1 cellular context compared by ENCODE assay signal in the genomic region with DNA sequence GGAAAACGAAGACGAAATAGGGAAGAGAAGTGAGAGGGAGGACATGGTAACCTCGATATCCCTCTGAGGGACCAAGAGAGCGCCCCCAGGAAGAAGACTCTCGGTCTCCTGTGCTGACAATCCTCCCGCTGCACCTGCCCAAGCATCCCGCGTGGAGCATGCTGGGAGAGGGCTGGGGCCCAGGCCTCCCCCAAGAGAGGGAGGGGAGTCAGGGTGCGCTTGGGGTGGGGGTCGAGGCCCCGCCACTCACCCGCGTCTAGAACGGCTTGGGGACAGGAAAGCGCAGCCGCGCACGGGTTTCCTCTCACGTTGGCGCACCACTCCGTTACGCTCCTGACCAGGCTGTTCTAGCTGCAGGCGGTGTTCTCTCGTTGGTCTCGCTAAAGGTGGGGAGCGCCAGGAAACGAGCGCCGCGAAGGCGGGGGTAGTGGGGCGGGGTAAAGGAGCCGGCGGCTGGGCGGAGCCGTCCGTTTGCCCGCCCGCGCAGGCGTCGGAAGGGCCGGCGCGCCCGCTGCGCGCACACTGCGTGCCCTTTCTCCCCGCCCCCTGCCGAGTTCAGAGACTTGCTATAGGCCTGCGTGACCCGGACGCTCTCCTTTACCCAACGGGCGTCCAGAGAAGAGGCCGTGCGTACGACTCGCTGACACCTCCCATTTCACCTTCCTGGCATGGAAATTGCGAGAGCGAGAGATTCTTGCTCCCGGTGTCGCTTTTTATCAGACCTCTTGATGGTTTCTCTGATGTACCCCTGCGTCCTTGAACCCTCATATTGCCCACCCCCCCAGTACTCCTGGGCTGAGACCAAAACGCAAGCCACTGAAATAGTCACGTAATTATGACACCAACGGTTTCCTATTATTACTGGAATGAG.
TF ChIP-seq lines count a peak whose summit lies in the region.

Gene C1GALT1C1, minus strand, starts transcription at position 388 of the 871 bp plus-strand sequence. CDS start 2,888 bp downstream, outside the sequence.

TF ChIP-seq in K562, 482 proteins besides CTCF, POLR2A, EP300 and RAD21 (continued from another document and continues in another):
- TF ChIP-seq, protein P1, sequence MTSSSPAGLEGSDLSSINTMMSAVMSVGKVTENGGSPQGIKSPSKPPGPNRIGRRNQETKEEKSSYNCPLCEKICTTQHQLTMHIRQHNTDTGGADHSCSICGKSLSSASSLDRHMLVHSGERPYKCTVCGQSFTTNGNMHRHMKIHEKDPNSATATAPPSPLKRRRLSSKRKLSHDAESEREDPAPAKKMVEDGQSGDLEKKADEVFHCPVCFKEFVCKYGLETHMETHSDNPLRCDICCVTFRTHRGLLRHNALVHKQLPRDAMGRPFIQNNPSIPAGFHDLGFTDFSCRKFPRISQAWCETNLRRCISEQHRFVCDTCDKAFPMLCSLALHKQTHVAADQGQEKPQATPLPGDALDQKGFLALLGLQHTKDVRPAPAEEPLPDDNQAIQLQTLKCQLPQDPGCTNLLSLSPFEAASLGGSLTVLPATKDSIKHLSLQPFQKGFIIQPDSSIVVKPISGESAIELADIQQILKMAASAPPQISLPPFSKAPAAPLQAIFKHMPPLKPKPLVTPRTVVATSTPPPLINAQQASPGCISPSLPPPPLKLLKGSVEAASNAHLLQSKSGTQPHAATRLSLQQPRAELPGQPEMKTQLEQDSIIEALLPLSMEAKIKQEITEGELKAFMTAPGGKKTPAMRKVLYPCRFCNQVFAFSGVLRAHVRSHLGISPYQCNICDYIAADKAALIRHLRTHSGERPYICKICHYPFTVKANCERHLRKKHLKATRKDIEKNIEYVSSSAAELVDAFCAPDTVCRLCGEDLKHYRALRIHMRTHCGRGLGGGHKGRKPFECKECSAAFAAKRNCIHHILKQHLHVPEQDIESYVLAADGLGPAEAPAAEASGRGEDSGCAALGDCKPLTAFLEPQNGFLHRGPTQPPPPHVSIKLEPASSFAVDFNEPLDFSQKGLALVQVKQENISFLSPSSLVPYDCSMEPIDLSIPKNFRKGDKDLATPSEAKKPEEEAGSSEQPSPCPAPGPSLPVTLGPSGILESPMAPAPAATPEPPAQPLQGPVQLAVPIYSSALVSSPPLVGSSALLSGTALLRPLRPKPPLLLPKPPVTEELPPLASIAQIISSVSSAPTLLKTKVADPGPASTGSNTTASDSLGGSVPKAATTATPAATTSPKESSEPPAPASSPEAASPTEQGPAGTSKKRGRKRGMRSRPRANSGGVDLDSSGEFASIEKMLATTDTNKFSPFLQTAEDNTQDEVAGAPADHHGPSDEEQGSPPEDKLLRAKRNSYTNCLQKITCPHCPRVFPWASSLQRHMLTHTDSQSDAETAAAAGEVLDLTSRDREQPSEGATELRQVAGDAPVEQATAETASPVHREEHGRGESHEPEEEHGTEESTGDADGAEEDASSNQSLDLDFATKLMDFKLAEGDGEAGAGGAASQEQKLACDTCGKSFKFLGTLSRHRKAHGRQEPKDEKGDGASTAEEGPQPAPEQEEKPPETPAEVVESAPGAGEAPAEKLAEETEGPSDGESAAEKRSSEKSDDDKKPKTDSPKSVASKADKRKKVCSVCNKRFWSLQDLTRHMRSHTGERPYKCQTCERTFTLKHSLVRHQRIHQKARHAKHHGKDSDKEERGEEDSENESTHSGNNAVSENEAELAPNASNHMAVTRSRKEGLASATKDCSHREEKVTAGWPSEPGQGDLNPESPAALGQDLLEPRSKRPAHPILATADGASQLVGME (CRISPR knock-in tag; IDR thresholded peaks at IDR 0.05): 0 out of 2 replicates have a peak, but pooled peaks have one; percentile 57
- TF ChIP-seq OTX1 (CRISPR knock-in tag; IDR thresholded peaks at IDR 0.05) (no peak), U2AF2 (optimal IDR thresholded peaks at IDR 0.05; ENCODE audit: low read depth, low read length) (no peak), ZNF740 (CRISPR knock-in tag; IDR thresholded peaks at IDR 0.05) (no peak), ZNF740 (tag; IDR thresholded peaks at IDR 0.05) (no peak), ELF2 (CRISPR knock-in tag; IDR thresholded peaks at IDR 0.05) (no peak), EP400 (IDR thresholded peaks at IDR 0.05) (peak; percentile 76), TRIM28 (IDR thresholded peaks at IDR 0.05) (no peak), ZKSCAN1 (IDR thresholded peaks at IDR 0.05; ENCODE audit: low read depth, low read length) (no peak), XRCC5 (IDR thresholded peaks at IDR 0.05; ENCODE audit: low read depth, low read length) (no peak), ARID1B (IDR thresholded peaks at IDR 0.05) (peak; percentile 21; the same call in 1 of the 2 replicates), HNRNPK (IDR thresholded peaks at IDR 0.05; ENCODE audit: low read depth, low read length, poor library complexity, severe bottlenecking) (no peak), ZBTB49 (CRISPR knock-in tag; IDR thresholded peaks at IDR 0.05; ENCODE audit: borderline replicate concordance) (no peak), GTF2F1 (IDR thresholded peaks at IDR 0.05; ENCODE audit: low read depth, low read length) (peak; percentile 51; the same call in 1 of the 2 replicates), TAF1 (IDR thresholded peaks at IDR 0.05; ENCODE audit: control insufficient read depth, extremely low read depth, insufficient read depth, low read length, severe bottlenecking) (peak; percentile 52), BMI1 (IDR thresholded peaks at IDR 0.05; ENCODE audit: low read length) (no peak), ATF6 (CRISPR knock-in tag; IDR thresholded peaks at IDR 0.05) (no peak), NR1H2 (CRISPR knock-in tag; IDR thresholded peaks at IDR 0.05) (no peak), ARHGAP35 (IDR thresholded peaks at IDR 0.05; ENCODE audit: partially characterized antibody) (no peak), CHD7 (IDR thresholded peaks at IDR 0.05; ENCODE audit: low read depth, low read length) (no peak), ZNF561 (CRISPR knock-in tag; conservative IDR thresholded peaks at IDR 0.05) (no peak), MAFG (tag; conservative IDR thresholded peaks at IDR 0.05) (no peak), ZNF175 (CRISPR knock-in tag; IDR thresholded peaks at IDR 0.05; ENCODE audit: low read depth) (no peak), ZNF507 (tag; conservative IDR thresholded peaks at IDR 0.05) (no peak)
- TF ChIP-seq, protein P2, sequence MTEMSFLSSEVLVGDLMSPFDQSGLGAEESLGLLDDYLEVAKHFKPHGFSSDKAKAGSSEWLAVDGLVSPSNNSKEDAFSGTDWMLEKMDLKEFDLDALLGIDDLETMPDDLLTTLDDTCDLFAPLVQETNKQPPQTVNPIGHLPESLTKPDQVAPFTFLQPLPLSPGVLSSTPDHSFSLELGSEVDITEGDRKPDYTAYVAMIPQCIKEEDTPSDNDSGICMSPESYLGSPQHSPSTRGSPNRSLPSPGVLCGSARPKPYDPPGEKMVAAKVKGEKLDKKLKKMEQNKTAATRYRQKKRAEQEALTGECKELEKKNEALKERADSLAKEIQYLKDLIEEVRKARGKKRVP (CRISPR knock-in tag; IDR thresholded peaks at IDR 0.05): no peak
- TF ChIP-seq, protein P3, sequence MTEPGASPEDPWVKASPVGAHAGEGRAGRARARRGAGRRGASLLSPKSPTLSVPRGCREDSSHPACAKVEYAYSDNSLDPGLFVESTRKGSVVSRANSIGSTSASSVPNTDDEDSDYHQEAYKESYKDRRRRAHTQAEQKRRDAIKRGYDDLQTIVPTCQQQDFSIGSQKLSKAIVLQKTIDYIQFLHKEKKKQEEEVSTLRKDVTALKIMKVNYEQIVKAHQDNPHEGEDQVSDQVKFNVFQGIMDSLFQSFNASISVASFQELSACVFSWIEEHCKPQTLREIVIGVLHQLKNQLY (CRISPR knock-in tag; conservative IDR thresholded peaks at IDR 0.05): no peak
